In genomic region chr6:152474341-152474740, GRCh38 we compare ENCODE assay signal across 21 cellular contexts.
DNase-seq lines count a peak whose midpoint lies in the region; ATAC-seq, FAIRE-seq and TF ChIP-seq lines count a peak whose summit lies in the region.
"Had no signal": no experiment of that assay in that cellular context is flagged by ENCODE, and none has a peak within 500 bp of the region (broad histone marks: within the 10 kb centered on the region; RNA-seq: fewer than 3 reads in every experiment).

No MANE protein-coding gene starts in this region.

- H3K4me3 ChIP-seq in psoas muscle = no peak overlapping the region
- H3K4me3 ChIP-seq: SJSA1 had no signal

- H3K9me3 ChIP-seq in psoas muscle = peaks cover 4% of the 10 kb centered on the region
- H3K9me3 ChIP-seq: BE2C, SJSA1 had no signal

- H3K4me1 ChIP-seq in psoas muscle = no peaks in the 10 kb centered on the region
- H3K4me1 ChIP-seq: BE2C, SJSA1 had no signal

- ATAC-seq in psoas muscle = no peak
- ATAC-seq: HCT116, Right ventricle myocardium inferior had no signal

- H3K27ac ChIP-seq in psoas muscle = no peak overlapping the region
- H3K27ac ChIP-seq: SJSA1 had no signal

- intact Hi-C loops in psoas muscle (cut with DNase I) = no loop called here

- DNase-seq in D721Med (ENCODE audit: insufficient read length, low spot score) (no peak), LHCN-M2 (ENCODE audit: low read depth) (peak; percentile 61), dermis blood vessel endothelial cell (peak; percentile 27), myocyte (ENCODE audit: low read depth) (peak; percentile 11), GM13977 (ENCODE audit: low spot score) (no peak), psoas muscle (no peak), T-helper 9 cell (no peak)
- DNase-seq: BE2C, DMS79, GOT3, IMR-90, MV-4-11, NCI-H1105 treated with DMSO at 0.1 percent for 48 hours, NCI-H2029 treated with DMSO at 0.1 percent for 48 hours, NCI-H2171, NCI-H524 treated with DMSO at 0.1 percent for 48 hours, NCI-H82 had no signal

- peak; percentile 48 for FAIRE-seq in D721Med (lab: Jason Lieb, UNC)
- FAIRE-seq: A204.1 had no signal

- in situ Hi-C loops in GM13977 (cut with MboI; ENCODE audit: low pct_unique_long_range_greater_than_20kb, low sequenced_read_pairs, unreplicated experiment) = no loop called here

- no peaks in the 10 kb centered on the region for H3K36me3 ChIP-seq in psoas muscle (ENCODE audit: insufficient read depth in 1 of 2, low read depth in 1 of 2)
- H3K36me3 ChIP-seq: BE2C, SJSA1 had no signal

- WGBS in psoas muscle, 3 donors = 73 to 81% (median 77%) methylated on average over 1 of the region's 1 CpG

- no peak for TF ChIP-seq CTCF in D721Med (IDR thresholded peaks at IDR 0.05; ENCODE audit: insufficient read depth, missing control alignments)
- no peak for TF ChIP-seq CTCF in GM13977 (IDR thresholded peaks at IDR 0.05; ENCODE audit: extremely low read depth, insufficient read depth, missing control alignments)
- TF ChIP-seq CTCF in psoas muscle (IDR thresholded peaks at IDR 0.05) = no peak

- H3K27me3 ChIP-seq in psoas muscle (ENCODE audit: insufficient read depth in 3 of 3, low read length in 2 of 3) = no peaks in the 10 kb centered on the region
- H3K27me3 ChIP-seq: SJSA1 had no signal

Comparison
In these comparisons a context has a peak if more than half of its experiments do, and no peak if none do; other contexts are left out.
1. DNase-seq: peak in LHCN-M2 (single experiment), dermis blood vessel endothelial cell (single experiment) and myocyte (single experiment); none in D721Med (single experiment), GM13977 (single experiment), psoas muscle (0 of 2) and T-helper 9 cell (single experiment).